In the genomic region with DNA sequence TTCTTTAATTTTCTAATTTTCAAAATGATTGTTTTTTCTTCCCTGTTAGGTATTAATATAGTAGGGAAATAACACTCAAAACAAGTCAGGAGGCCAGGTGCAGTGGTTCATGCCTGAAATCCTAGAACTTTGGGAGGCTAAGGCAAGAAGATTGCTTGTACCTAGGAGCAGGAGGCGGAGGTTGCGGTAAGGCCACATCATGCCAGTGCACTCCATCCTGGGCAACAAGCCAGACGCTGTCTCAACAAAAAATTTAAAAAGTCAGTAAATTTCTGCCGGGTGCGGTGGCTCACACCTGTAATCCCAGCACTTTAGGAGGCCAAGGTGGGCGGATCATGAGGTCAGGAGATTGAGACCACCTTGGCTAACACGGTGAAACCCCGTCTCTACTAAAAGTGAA, we compare ENCODE assay signal across 29 cellular contexts. TPM values are rescaled to one million over a fixed set of nuclear protein-coding genes. Genes with fewer than 3 reads are reported as not detected.
"Had no signal": no experiment of that assay in that cellular context is flagged by ENCODE, and none has a peak within 500 bp of the region (broad histone marks: within the 10 kb centered on the region; RNA-seq: fewer than 3 reads in every experiment).

No MANE protein-coding gene starts in this region.

- H3K27ac ChIP-seq: ascending aorta, Peyer's patch, RWPE1, VCaP had no signal

- H3K4me1 ChIP-seq: ascending aorta, Peyer's patch had no signal

- H3K9me3 ChIP-seq: ascending aorta, MG63, Peyer's patch had no signal

- DNase-seq: activated B cell treated with CpG ODN at 0.5 μM for 24 hours; activated CD4-positive, alpha-beta memory T cell treated with anti-CD3 and anti-CD28 coated beads, Interleukin-2, amount 10 ng/mL, durations not matched to agents 7 days and 5 days; activated CD4-positive, alpha-beta T cell treated with anti-CD3 and anti-CD28 coated beads for 1 hour; activated CD4-positive, alpha-beta T cell treated with anti-CD3 and anti-CD28 coated beads for 48 hours; activated gamma-delta T cell; activated naive CD4-positive, alpha-beta T cell treated with Interleukin-2 at 50 U/mL for 16 hours; activated naive CD8-positive, alpha-beta T cell treated with anti-CD3 and anti-CD28 coated beads, Interleukin-2, amount 10 ng/mL, durations not matched to agents 7 days and 5 days; activated T-cell treated with anti-CD3 and anti-CD28 coated beads, Interleukin-2, amount 50 U/mL, for 24 hours; amygdala; Karpas-422; KBM-7; MG63; MV-4-11; NCI-H1092; NCI-H1436 treated with DMSO at 0.1 percent for 48 hours; NCI-H1694 treated with DMSO at 0.1 percent for 48 hours; NCI-H2029; NCI-H345; NCI-H524 treated with DMSO at 0.1 percent for 48 hours; Peyer's patch; SIG-M5; T-helper 1 cell; T-helper 2 cell; T-helper 9 cell had no signal

- H3K27me3 ChIP-seq: ascending aorta, MG63, Peyer's patch had no signal

- H3K4me3 ChIP-seq: ascending aorta, MG63, Peyer's patch had no signal

- ATAC-seq: Right ventricle myocardium inferior, SK-N-SH treated with all-trans-retinoic acid at 6 μM for 48 hours had no signal

RNA-seq across cellular contexts. Expression of gene CENPH, which starts 35.1 kb away (rescaled TPM):
- total RNA-seq: ascending aorta had no signal
